13 cellular contexts compared by ENCODE assay signal in genomic region chr2:189164732-189165131, GRCh38. TPM values are rescaled to one million over a fixed set of nuclear protein-coding genes. Genes with fewer than 3 reads are reported as not detected.
DNase-seq lines count a peak whose midpoint lies in the region; ATAC-seq and TF ChIP-seq lines count a peak whose summit lies in the region.
"Had no signal": no experiment of that assay in that cellular context is flagged by ENCODE, and none has a peak within 500 bp of the region (broad histone marks: within the 10 kb centered on the region; RNA-seq: fewer than 3 reads in every experiment).

No MANE protein-coding gene starts in this region.

- H3K27ac ChIP-seq in ascending aorta (peak overlapping the region; percentile 64 to 72), uterus (peak overlapping the region; percentile 15 to 57)
- H3K27ac ChIP-seq: 22Rv1 had no signal

- intact Hi-C loops in ascending aorta (cut with DNase I): no loop called here
- intact Hi-C loops in left ventricle myocardium superior (cut with micrococcal nuclease): no loop called here
- intact Hi-C loops in uterus (cut with DNase I; ENCODE audit: low total_unique reads): no loop called here

- H3K27me3 ChIP-seq in ascending aorta (no peaks in the 10 kb centered on the region), uterus (no peaks in the 10 kb centered on the region)

- in situ Hi-C loops in KBM-7 (cut with MboI; ENCODE audit: low pct_unique_long_range_greater_than_20kb, low sequenced_read_pairs): no loop called here

- H3K4me1 ChIP-seq in ascending aorta (peaks cover 0 to 38% of the 10 kb centered on the region in 2 donors), uterus (peaks cover 0 to 9% of the 10 kb centered on the region in 2 donors)

- no peak for TF ChIP-seq CTCF in ascending aorta (IDR thresholded peaks at IDR 0.05)
- no peak for TF ChIP-seq CTCF in uterus (IDR thresholded peaks at IDR 0.05)

- no peak for TF ChIP-seq POLR2A in uterus (IDR thresholded peaks at IDR 0.05)

- no peak overlapping the region for H3K4me3 ChIP-seq in ascending aorta
- H3K4me3 ChIP-seq in uterus: no peak overlapping the region

- H3K36me3 ChIP-seq in ascending aorta: no peaks in the 10 kb centered on the region
- no peaks in the 10 kb centered on the region for H3K36me3 ChIP-seq in uterus

- ATAC-seq in left ventricle myocardium superior: peak; percentile 79
- no peak for ATAC-seq in HG03442 (IDR thresholded peaks at IDR 0.05; ENCODE audit: unreplicated experiment)

- no peaks in the 10 kb centered on the region for H3K9me3 ChIP-seq in ascending aorta
- no peaks in the 10 kb centered on the region for H3K9me3 ChIP-seq in uterus

- DNase-seq in DMS 273 (lab: John Stamatoyannopoulos, UW; ENCODE audit: unreplicated experiment) (peak; percentile 31), DMS 273 treated with DMSO at 0.1 percent for 48 hours (lab: John Stamatoyannopoulos, UW) (no peak), ascending aorta (ENCODE audit: low spot score in 2 of 2) (no peak), left ventricle myocardium superior (no peak), uterus (peak; percentile 46 to 58), KBM-7 (no peak)
- DNase-seq in activated CD4-positive, alpha-beta T cell treated with anti-CD3 and anti-CD28 coated beads, Interleukin-2, amount 50 U/mL, for 48 hours: no peak
- DNase-seq: activated naive CD8-positive, alpha-beta T cell treated with anti-CD3 and anti-CD28 coated beads for 36 hours; DMS79; KG1; NCI-H2081 treated with DMSO at 0.1 percent for 48 hours had no signal

RNA-seq across cellular contexts. Expression of gene COL5A2, which starts 14.8 kb away (rescaled TPM):
- total RNA-seq in ascending aorta: 64.2 TPM
- total RNA-seq in left ventricle myocardium superior: 8.1 TPM
- 100 to 1,000 TPM in 1 of 4 donors, 10 to 100 TPM in 3; 15.0 to 908 (median 33.3) TPM for total RNA-seq in uterus

Comparison
In these comparisons a context has a peak if more than half of its experiments do, and no peak if none do; other contexts are left out.
1. DNase-seq: peak in DMS 273 (single experiment) and uterus (2 of 2); none in DMS 273 treated with DMSO at 0.1 percent for 48 hours (single experiment), ascending aorta (0 of 2), left ventricle myocardium superior (single experiment), activated CD4-positive, alpha-beta T cell treated with anti-CD3 and anti-CD28 coated beads, Interleukin-2, amount 50 U/mL, for 48 hours (0 of 2) and KBM-7 (single experiment).